10 cellular contexts compared by ENCODE assay signal in genomic region chr3:102092617-102093466, GRCh38.
A peak's percentile ranks its signal among the peaks of the same experiment; 100 is the strongest.
DNase-seq lines count a peak whose midpoint lies in the region; ATAC-seq and TF ChIP-seq lines count a peak whose summit lies in the region.
"Had no signal": no experiment of that assay in that cellular context is flagged by ENCODE, and none has a peak within 500 bp of the region (broad histone marks: within the 10 kb centered on the region; RNA-seq: fewer than 3 reads in every experiment).

No MANE protein-coding gene starts in this region.

- H3K4me3 Mint-ChIP-seq in activated CD4-positive, alpha-beta T cell treated with anti-CD3 and anti-CD28 coated beads, Interleukin-2, amount 10 ng/mL, durations not matched to agents 7 days and 5 days = no peak overlapping the region

- in situ Hi-C loops in astrocyte of the spinal cord (cut with HindIII; ENCODE audit: low sequenced_read_pairs) = no loop called here

- no peak for TF ChIP-seq CTCF in astrocyte of the spinal cord (IDR thresholded peaks at IDR 0.05; ENCODE audit: low read depth, low read length)

- POLR2A ChIA-PET in activated CD4-positive, alpha-beta T cell treated with anti-CD3 and anti-CD28 coated beads, Interleukin-2, amount 10 ng/mL, durations not matched to agents 7 days and 5 days (lab: Charles Lee) = interaction anchor here (0.6 to 1.0 kb wide), 2 partner anchors 13 to 444 kb away, joined by 3 read pairs; no protein-coding TSS in a partner anchor

- peaks cover 27% of the 10 kb centered on the region for H3K4me1 Mint-ChIP-seq in activated CD4-positive, alpha-beta T cell treated with anti-CD3 and anti-CD28 coated beads, Interleukin-2, amount 10 ng/mL, durations not matched to agents 7 days and 5 days

- ATAC-seq in HG02970 (IDR thresholded peaks at IDR 0.05; ENCODE audit: low FRiP score, unreplicated experiment) (no peak), HG03025 (IDR thresholded peaks at IDR 0.05; ENCODE audit: low FRiP score, unreplicated experiment) (no peak), HG03565 (IDR thresholded peaks at IDR 0.05; ENCODE audit: unreplicated experiment) (no peak)
- ATAC-seq: HepG2, Right ventricle myocardium inferior had no signal

- H3K27ac Mint-ChIP-seq in activated CD4-positive, alpha-beta T cell treated with anti-CD3 and anti-CD28 coated beads, Interleukin-2, amount 10 ng/mL, durations not matched to agents 7 days and 5 days = peak overlapping the region; percentile 14

- no peak for DNase-seq in activated CD4-positive, alpha-beta T cell treated with anti-CD3 and anti-CD28 coated beads, Interleukin-2, amount 10 ng/mL, durations not matched to agents 7 days and 5 days
- DNase-seq in activated CD4-positive, alpha-beta T cell treated with anti-CD3 and anti-CD28 coated beads, Interleukin-2, amount 50 U/mL, for 1 hour = no peak
- DNase-seq in M059J (ENCODE audit: low read depth) = peak; percentile 84
- peak; percentile 81 for DNase-seq in astrocyte of the spinal cord (ENCODE audit: low read depth, low spot score)
- peak; percentile 60 for DNase-seq in pulmonary artery endothelial cell (ENCODE audit: low read depth, low spot score)

- no peaks in the 10 kb centered on the region for H3K36me3 Mint-ChIP-seq in activated CD4-positive, alpha-beta T cell treated with anti-CD3 and anti-CD28 coated beads, Interleukin-2, amount 10 ng/mL, durations not matched to agents 7 days and 5 days (ENCODE audit: low read depth)

- H3K4me3 ChIP-seq in astrocyte of the spinal cord (ENCODE audit: low read depth, low read length) = no peak overlapping the region

- CTCF ChIA-PET in activated CD4-positive, alpha-beta T cell treated with anti-CD3 and anti-CD28 coated beads, Interleukin-2, amount 10 ng/mL, durations not matched to agents 7 days and 5 days (lab: Charles Lee) = interaction anchor here (1.2 to 1.9 kb wide), 6 partner anchors 8 to 21 kb away, joined by 3 to 5 read pairs (median 4); no protein-coding TSS in a partner anchor

- H3K27me3 Mint-ChIP-seq in activated CD4-positive, alpha-beta T cell treated with anti-CD3 and anti-CD28 coated beads, Interleukin-2, amount 10 ng/mL, durations not matched to agents 7 days and 5 days = peaks cover 4% of the 10 kb centered on the region

- H3K9me3 Mint-ChIP-seq in activated CD4-positive, alpha-beta T cell treated with anti-CD3 and anti-CD28 coated beads, Interleukin-2, amount 10 ng/mL, durations not matched to agents 7 days and 5 days = no peaks in the 10 kb centered on the region

Comparison
In these comparisons a context has a peak if more than half of its experiments do, and no peak if none do; other contexts are left out.
1. DNase-seq: peak in M059J (single experiment), astrocyte of the spinal cord (single experiment) and pulmonary artery endothelial cell (single experiment); none in activated CD4-positive, alpha-beta T cell treated with anti-CD3 and anti-CD28 coated beads, Interleukin-2, amount 10 ng/mL, durations not matched to agents 7 days and 5 days (single experiment) and activated CD4-positive, alpha-beta T cell treated with anti-CD3 and anti-CD28 coated beads, Interleukin-2, amount 50 U/mL, for 1 hour (single experiment).